In the genomic region with DNA sequence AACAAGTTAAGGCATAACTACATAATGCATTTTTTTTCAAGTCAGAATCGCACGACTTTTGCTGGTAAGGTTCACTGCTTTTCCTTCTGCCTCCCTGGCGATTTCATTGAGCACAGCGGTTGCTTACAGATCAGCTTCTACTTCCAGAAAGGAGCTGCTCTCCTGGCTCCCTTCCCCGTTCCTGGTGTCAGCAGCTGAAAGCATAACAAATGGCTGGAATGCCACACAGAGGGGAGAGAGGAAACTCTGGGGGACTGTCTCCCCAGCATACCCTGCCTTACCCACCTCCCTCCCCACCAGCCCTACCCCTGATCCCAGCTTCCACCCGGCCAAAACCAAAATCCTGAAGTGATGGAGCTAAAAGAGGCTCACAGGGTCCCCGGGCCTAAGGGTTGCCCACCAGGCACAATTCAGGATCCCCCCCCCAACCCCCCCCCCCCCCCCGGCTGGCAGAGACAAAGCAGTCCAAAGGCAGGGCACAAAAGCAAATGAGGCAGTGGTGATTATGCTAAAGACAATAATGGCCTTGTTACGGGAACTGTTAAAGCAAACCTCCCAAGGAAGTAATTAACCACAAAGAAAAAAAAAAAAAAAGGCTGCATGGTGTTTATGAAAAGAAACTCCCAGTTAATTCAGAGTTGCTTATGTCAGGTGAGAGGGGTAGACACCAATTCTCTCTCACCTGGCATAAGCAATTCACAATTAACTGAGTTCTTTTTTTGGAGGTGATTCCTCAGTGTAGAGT, we compare ENCODE assay signal across 15 cellular contexts.
A peak's percentile ranks its signal among the peaks of the same experiment; 100 is the strongest.
DNase-seq lines count a peak whose midpoint lies in the region; ATAC-seq and TF ChIP-seq lines count a peak whose summit lies in the region.
"Had no signal": no experiment of that assay in that cellular context is flagged by ENCODE, and none has a peak within 500 bp of the region (broad histone marks: within the 10 kb centered on the region; RNA-seq: fewer than 3 reads in every experiment).

No MANE protein-coding gene starts in this region.

- H3K27ac ChIP-seq in BLaER1 (no peak overlapping the region), MM.1S (ENCODE audit: low read length) (peak overlapping the region; percentile 26; the same call in 1 of the 2 replicates)
- H3K27ac ChIP-seq: uterus, VCaP had no signal

- no peaks in the 10 kb centered on the region for H3K79me2 ChIP-seq in MM.1S (ENCODE audit: low read length)

- no peaks in the 10 kb centered on the region for H3K9me3 ChIP-seq in BLaER1
- H3K9me3 ChIP-seq in MM.1S (replicated peaks; ENCODE audit: insufficient read depth, low read length): no peaks in the 10 kb centered on the region
- H3K9me3 ChIP-seq: HAP-1, uterus had no signal

- H4K20me1 ChIP-seq in BLaER1 (no peaks in the 10 kb centered on the region), MM.1S (ENCODE audit: insufficient read depth, low read length) (no peaks in the 10 kb centered on the region)

- no peak for TF ChIP-seq CTCF in MM.1S (IDR thresholded peaks at IDR 0.05; ENCODE audit: low read length)
- no peak for TF ChIP-seq CTCF in HFFc6 (IDR thresholded peaks at IDR 0.05)

- no peak overlapping the region for H2AFZ ChIP-seq in MM.1S (ENCODE audit: low read length)

- H3K36me3 Mint-ChIP-seq in HFFc6 (ENCODE audit: low read depth): no peaks in the 10 kb centered on the region
- H3K36me3 Mint-ChIP-seq: naive B cell had no signal

- H3K4me3 Mint-ChIP-seq in HFFc6: no peak overlapping the region
- H3K4me3 Mint-ChIP-seq: B cell, naive B cell had no signal

- no peaks in the 10 kb centered on the region for H3K9me3 Mint-ChIP-seq in HFFc6

- peaks cover 81% of the 10 kb centered on the region for H3K36me3 ChIP-seq in BLaER1
- no peaks in the 10 kb centered on the region for H3K36me3 ChIP-seq in MM.1S (replicated peaks; ENCODE audit: insufficient read depth, low read length)
- H3K36me3 ChIP-seq: HAP-1, uterus had no signal

- no peak overlapping the region for H3K27ac Mint-ChIP-seq in HFFc6
- H3K27ac Mint-ChIP-seq: B cell, naive B cell had no signal

- DNase-seq in MM.1S (peak; percentile 42), astrocyte of the hippocampus (ENCODE audit: low read depth, low spot score) (peak; percentile 82), medulla oblongata (ENCODE audit: extremely low spot score) (peak; percentile 74), LoVo (ENCODE audit: low spot score) (no peak), HFFc6 (no peak)
- DNase-seq in stimulated activated naive CD4-positive, alpha-beta T cell treated with Interleukin-2 at 50 U/mL for 16 hours (lab: John Stamatoyannopoulos, UW): no peak
- DNase-seq: naive B cell, NCI-H446 treated with DMSO at 0.1 percent for 48 hours, SHP77 treated with DMSO at 0.1 percent for 48 hours, uterus had no signal

- no peak overlapping the region for H3K4me3 ChIP-seq in BLaER1
- no peak overlapping the region for H3K4me3 ChIP-seq in MM.1S (ENCODE audit: low read length)
- H3K4me3 ChIP-seq: HAP-1, uterus had no signal

- H3K4me1 ChIP-seq in BLaER1 (peaks cover 21% of the 10 kb centered on the region), MM.1S (ENCODE audit: low read length) (peaks cover 19% of the 10 kb centered on the region)
- H3K4me1 ChIP-seq: HAP-1, uterus had no signal

- H3K9me2 ChIP-seq in MM.1S (replicated peaks; ENCODE audit: insufficient read depth, low read length): no peaks in the 10 kb centered on the region

- ATAC-seq in HG02571 (IDR thresholded peaks at IDR 0.05; ENCODE audit: unreplicated experiment): no peak

- peaks cover 6% of the 10 kb centered on the region for H3K27me3 Mint-ChIP-seq in HFFc6 (ENCODE audit: insufficient read depth)
- H3K27me3 Mint-ChIP-seq: naive B cell had no signal

- H3K4me2 ChIP-seq in BLaER1 (peak overlapping the region; percentile 53), MM.1S (ENCODE audit: low read depth, low read length) (peak overlapping the region; percentile 30)

- peaks cover 8% of the 10 kb centered on the region; the same call in 1 of the 2 replicates for H3F3A ChIP-seq in MM.1S (ENCODE audit: insufficient read depth, low read length)

- H3K9ac ChIP-seq in BLaER1: no peak overlapping the region
- H3K9ac ChIP-seq in MM.1S (ENCODE audit: low read length): no peak overlapping the region

- H3K27me3 ChIP-seq in BLaER1 (no peaks in the 10 kb centered on the region), MM.1S (replicated peaks; ENCODE audit: insufficient read depth, low read length) (no peaks in the 10 kb centered on the region)
- H3K27me3 ChIP-seq: uterus had no signal

- H3K4me1 Mint-ChIP-seq in HFFc6 (ENCODE audit: low read depth): no peaks in the 10 kb centered on the region
- H3K4me1 Mint-ChIP-seq: B cell, naive B cell had no signal

Comparison
In these comparisons a context has a peak if more than half of its experiments do, and no peak if none do; other contexts are left out.
1. DNase-seq: peak in MM.1S (single experiment), astrocyte of the hippocampus (single experiment) and medulla oblongata (single experiment); none in LoVo (single experiment), stimulated activated naive CD4-positive, alpha-beta T cell treated with Interleukin-2 at 50 U/mL for 16 hours (single experiment) and HFFc6 (single experiment).